ENCODE assay signal across 8 cellular contexts in genomic region chr2:84969511-84970265, GRCh38. TPM values are rescaled to one million over a fixed set of nuclear protein-coding genes. Genes with fewer than 3 reads are reported as not detected.
DNase-seq lines count a peak whose midpoint lies in the region; ATAC-seq, FAIRE-seq and TF ChIP-seq lines count a peak whose summit lies in the region.

No MANE protein-coding gene starts in this region.

- TF ChIP-seq EP300 in HepG2 (IDR thresholded peaks at IDR 0.05; ENCODE audit: low read depth in 2 of 2, low read length in 2 of 2) (no peak), HepG2 (CRISPR knock-in tag; IDR thresholded peaks at IDR 0.05; ENCODE audit: borderline replicate concordance) (no peak), suprapubic skin (IDR thresholded peaks at IDR 0.05) (no peak)

- TF ChIP-seq CTCF in PC-9 (conservative IDR thresholded peaks at IDR 0.05) (no peak), brain microvascular endothelial cell (IDR thresholded peaks at IDR 0.05; ENCODE audit: low read depth, low read length, missing control alignments) (no peak), HepG2 (CRISPR knock-in tag; IDR thresholded peaks at IDR 0.05) (no peak), suprapubic skin (IDR thresholded peaks at IDR 0.05) (no peak)

- intact Hi-C loops in PC-9 (cut with micrococcal nuclease; ENCODE audit: unreplicated experiment): loop anchor here (2.0 kb wide), 1 partner anchor 43 kb away; no protein-coding TSS in a partner anchor
- intact Hi-C loops in HepG2 (cut with micrococcal nuclease; ENCODE audit: unreplicated experiment): loop anchor here (1.0 kb wide), 1 partner anchor 43 kb away; no protein-coding TSS in a partner anchor

- peaks cover 25% of the 10 kb centered on the region for H3F3A ChIP-seq in PC-9 (ENCODE audit: insufficient read depth, low read depth)

- H3K27me3 ChIP-seq in PC-9 (ENCODE audit: insufficient read depth, low read depth) (no peaks in the 10 kb centered on the region), brain microvascular endothelial cell (replicated peaks) (no peaks in the 10 kb centered on the region), HepG2 (ENCODE audit: control insufficient read depth in 1 of 2, insufficient read depth in 2 of 2, low read length in 2 of 2) (no peaks in the 10 kb centered on the region; a peak in 1 of 5 replicates), suprapubic skin (no peaks in the 10 kb centered on the region)

- H3K9ac ChIP-seq in HepG2 (ENCODE audit: insufficient read depth, low read depth, low read length): peak overlapping the region; percentile 99

- ATAC-seq in activated CD4-positive, CD25-positive, alpha-beta regulatory T cell treated with anti-CD3 and anti-CD28 coated beads, Interleukin-2, amount 50 U/mL, for 24 hours: no peak
- ATAC-seq in HepG2 (no peak), GM21515 (IDR thresholded peaks at IDR 0.05; ENCODE audit: unreplicated experiment) (no peak)

- peak overlapping the region; percentile 53; the same call in 1 of the 2 replicates for H2AFZ ChIP-seq in PC-9
- no peak overlapping the region for H2AFZ ChIP-seq in HepG2 (ENCODE audit: low read length)

- TF ChIP-seq POLR2A in HepG2 (IDR thresholded peaks at IDR 0.05; ENCODE audit: insufficient read depth in 1 of 2, low read depth in 2 of 2, low read length in 2 of 2) (0 out of 4 replicates have a peak, but pooled peaks of 1 of the 2 experiments have one; percentile 12), suprapubic skin (IDR thresholded peaks at IDR 0.05) (no peak)

- H3K4me1 ChIP-seq in PC-9 (replicated peaks; ENCODE audit: insufficient read depth): peaks cover 34% of the 10 kb centered on the region
- peaks cover 61% of the 10 kb centered on the region for H3K4me1 ChIP-seq in HepG2 (ENCODE audit: insufficient read depth, low read length)
- peaks cover 43% of the 10 kb centered on the region for H3K4me1 ChIP-seq in suprapubic skin

- H3K79me2 ChIP-seq in PC-9 (ENCODE audit: low read depth) (peaks cover 83% of the 10 kb centered on the region), HepG2 (ENCODE audit: insufficient read depth, low read length) (peaks cover 68% of the 10 kb centered on the region)

- H3K27ac ChIP-seq in PC-9: peak overlapping the region; percentile 84
- H3K27ac ChIP-seq in brain microvascular endothelial cell: peak overlapping the region; percentile 47
- H3K27ac ChIP-seq in HepG2 (ENCODE audit: extremely low read length, insufficient read depth, low read length): peak overlapping the region; percentile 98
- H3K27ac ChIP-seq in suprapubic skin: peak overlapping the region; percentile 99

- 2% methylated on average over 11 of the region's 11 CpGs for WGBS in HepG2 (ENCODE audit: low lambda C conversion rate)
- WGBS in suprapubic skin: 3% methylated on average over 11 of the region's 11 CpGs

- H3K36me3 ChIP-seq in PC-9 (ENCODE audit: low read depth) (0 out of 2 replicates have a peak, but pooled peaks cover 4% of the 10 kb centered on the region), brain microvascular endothelial cell (replicated peaks) (no peaks in the 10 kb centered on the region), HepG2 (replicated peaks in 1 of 2; ENCODE audit: control insufficient read depth in 1 of 2, insufficient read depth in 2 of 2, low read length in 2 of 2) (no peaks in the 10 kb centered on the region), suprapubic skin (peaks cover 4% of the 10 kb centered on the region)

- H3K4me2 ChIP-seq in PC-9 (peak overlapping the region; percentile 93), HepG2 (ENCODE audit: low read depth, low read length) (peak overlapping the region; percentile 95)

- H3K4me3 ChIP-seq in PC-9: peak overlapping the region; percentile 89
- H3K4me3 ChIP-seq in brain microvascular endothelial cell (ENCODE audit: low read depth, low read length): peak overlapping the region; percentile 80
- peak overlapping the region; percentile 81 to 97 (median 81) for H3K4me3 ChIP-seq in HepG2 (replicated peaks in 1 of 3; ENCODE audit: insufficient read depth in 1 of 3, low read depth in 2 of 3, low read length in 3 of 3)
- peak overlapping the region; percentile 84 for H3K4me3 ChIP-seq in suprapubic skin

- FAIRE-seq in HepG2 (lab: Jason Lieb, UNC): no peak

- H4K20me1 ChIP-seq in PC-9 (ENCODE audit: insufficient read depth) (peaks cover 21% of the 10 kb centered on the region), HepG2 (ENCODE audit: insufficient read depth, low read length) (peaks cover 24% of the 10 kb centered on the region)

- in situ Hi-C loops in brain microvascular endothelial cell (cut with HindIII; ENCODE audit: low pct_ligation_motif_present, low sequenced_read_pairs) (no loop called here), HepG2 (cut with HindIII; ENCODE audit: extremely low pct_ligation_motif_present, low pct_unique_long_range_greater_than_20kb) (loop anchor here (5.0 kb wide), 1 partner anchor 42 kb away; no protein-coding TSS in a partner anchor)

- POLR2A ChIA-PET in PC-9 (lab: Charles Lee; ENCODE audit: unreplicated experiment): interaction anchor here (0.5 to 0.7 kb wide), 4 partner anchors 10 to 592 kb away, joined by 3 to 5 read pairs (median 3); no protein-coding TSS in a partner anchor
- POLR2A ChIA-PET in HepG2 (lab: Yijun Ruan, JAX): interaction anchor here (0.6 to 3.8 kb wide), 6 partner anchors 10 to 64 kb away, joined by 4 to 30 read pairs (median 16); no protein-coding TSS in a partner anchor

- TSS peak; percentile 49 for BruUV-seq in PC-9 (replicated peaks; lab: Mats Ljungman, UMichigan)
- BruUV-seq in HepG2 (replicated peaks; lab: Mats Ljungman, UMichigan): TSS peak; percentile 69

- no peaks in the 10 kb centered on the region for H3K9me3 ChIP-seq in PC-9 (ENCODE audit: insufficient read depth, low read depth)
- H3K9me3 ChIP-seq in HepG2 (ENCODE audit: low read length): no peaks in the 10 kb centered on the region
- no peaks in the 10 kb centered on the region for H3K9me3 ChIP-seq in suprapubic skin

- CTCF ChIA-PET in PC-9 (lab: Charles Lee): interaction anchor here (0.9 to 1.5 kb wide), 3 partner anchors 8 to 44 kb away, joined by 3 to 4 read pairs (median 4); no protein-coding TSS in a partner anchor
- CTCF ChIA-PET in HepG2 (lab: Yijun Ruan, JAX; ENCODE audit: low intra/inter-chr PET ratio, low total read pairs): interaction anchor here (2.0 kb wide), 1 partner anchor 44 kb away, joined by 5 read pairs; no protein-coding TSS in a partner anchor

- no peaks in the 10 kb centered on the region for H3K9me2 ChIP-seq in PC-9 (ENCODE audit: insufficient read depth)

- peak; percentile 7 for DNase-seq in activated CD4-positive, CD25-positive, alpha-beta regulatory T cell treated with anti-CD3 and anti-CD28 coated beads, Interleukin-2, amount 50 U/mL, for 16 hours (ENCODE audit: low read depth, low spot score)
- DNase-seq in PC-9: no peak
- no peak for DNase-seq in brain microvascular endothelial cell
- no peak for DNase-seq in HepG2 (ENCODE audit: low spot score)
- no peak for DNase-seq in suprapubic skin (ENCODE audit: low spot score in 2 of 2)
- DNase-seq in NCI-H524 treated with DMSO at 0.1 percent for 48 hours (lab: John Stamatoyannopoulos, UW): no peak

- TF ChIP-seq RAD21 in HepG2 (CRISPR knock-in tag; IDR thresholded peaks at IDR 0.05): no peak

TF ChIP-seq in HepG2, 621 proteins besides CTCF, POLR2A, EP300 and RAD21 (continues in another document):
- TF ChIP-seq SAP130 (CRISPR knock-in tag; IDR thresholded peaks at IDR 0.05; ENCODE audit: low read depth) (peak; percentile 6; the same call in 1 of the 2 replicates), NONO (IDR thresholded peaks at IDR 0.05) (no peak), NONO (CRISPR knock-in tag; conservative IDR thresholded peaks at IDR 0.05) (peak; percentile 10; the same call in 1 of the 2 replicates), TFDP1 (CRISPR knock-in tag; IDR thresholded peaks at IDR 0.05; ENCODE audit: borderline replicate concordance) (peak; percentile 13; the same call in 1 of the 2 replicates), CHD4 (IDR thresholded peaks at IDR 0.05; ENCODE audit: borderline replicate concordance, low read length) (peak; percentile 80), YEATS4 (CRISPR knock-in tag; IDR thresholded peaks at IDR 0.05; ENCODE audit: borderline replicate concordance) (no peak), JARID2 (CRISPR knock-in tag; IDR thresholded peaks at IDR 0.05; ENCODE audit: insufficient replicate concordance) (no peak), ESRRA (CRISPR knock-in tag; IDR thresholded peaks at IDR 0.05; ENCODE audit: low read depth) (no peak)

RNA-seq across cellular contexts. Expression of gene KCMF1, which starts 1.3 kb away (rescaled TPM):
- total RNA-seq in PC-9 (2021) (95.3 and 97.8 TPM in 2 replicates), HepG2 (2016; rRNA removed; fragmentation: Illumina TruSeq; extraction: Trizol) (62.1 and 64.6 TPM in 2 replicates), suprapubic skin (10 to 100 TPM; 23.5 to 42.6 (median 29.3) TPM)
- 70.3 and 83.0 TPM in 2 replicates for total RNA-seq in HepG2 (2016; cell fraction: cytosol; rRNA removed; fragmentation: Illumina TruSeq; extraction: Trizol; ENCODE audit: low read depth)
- 58.7 and 60.0 TPM in 2 replicates for total RNA-seq in HepG2 (2016; cell fraction: insoluble cytoplasmic fraction; rRNA removed; fragmentation: Illumina TruSeq; extraction: Trizol)
- 130 and 138 TPM in 2 replicates for total RNA-seq in HepG2 (2016; cell fraction: membrane; rRNA removed; fragmentation: Illumina TruSeq; extraction: Trizol)
- total RNA-seq in HepG2 (2016; cell fraction: nucleus; rRNA removed; fragmentation: Illumina TruSeq; extraction: Trizol): 26.8 and 30.5 TPM in 2 replicates
- polyA plus RNA-seq in HepG2 (2011; rRNA removed): 84.0 and 116 TPM in 2 replicates
- polyA plus RNA-seq in HepG2 (2011; cell fraction: cytosol; rRNA removed): 56.6 and 82.6 TPM in 2 replicates
- polyA plus RNA-seq in HepG2 (2011; cell fraction: nucleus; rRNA removed): 32.2 and 32.7 TPM in 2 replicates
- 88.5 and 102 TPM in 2 replicates for polyA plus RNA-seq in HepG2 (2012)
- polyA plus RNA-seq in HepG2 (2016; cell fraction: cytosol; fragmentation: Illumina TruSeq; extraction: Trizol; ENCODE audit: low read depth): 102 and 116 TPM in 2 replicates
- 68.3 and 73.2 TPM in 2 replicates for polyA plus RNA-seq in HepG2 (2016; cell fraction: insoluble cytoplasmic fraction; fragmentation: Illumina TruSeq; extraction: Trizol; ENCODE audit: low read depth)
- polyA plus RNA-seq in HepG2 (2016; cell fraction: membrane; fragmentation: Illumina TruSeq; extraction: Trizol; ENCODE audit: low read depth): 124 and 125 TPM in 2 replicates
- 42.2 and 45.3 TPM in 2 replicates for polyA plus RNA-seq in HepG2 (2016; cell fraction: nucleus; fragmentation: Illumina TruSeq; extraction: Trizol; ENCODE audit: insufficient read depth, low read depth)
- 60.2 and 78.6 TPM in 2 replicates for polyA minus RNA-seq in HepG2 (2011; rRNA and poly(A)+ RNA removed; ENCODE audit: low replicate concordance)
- polyA minus RNA-seq in HepG2 (2011; cell fraction: cytosol; rRNA and poly(A)+ RNA removed): 66.3 and 77.2 TPM in 2 replicates
- 32.3 and 45.8 TPM in 2 replicates for polyA minus RNA-seq in HepG2 (2011; cell fraction: nucleus; rRNA and poly(A)+ RNA removed)

Comparison
In these comparisons a context has a peak if more than half of its experiments do, and no peak if none do; other contexts are left out.
1. H3K27ac ChIP-seq: peak in every context shown above with its lines; median percentile 99 in suprapubic skin; 98 in HepG2; 84 in PC-9; 47 in brain microvascular endothelial cell.